In the genomic region with DNA sequence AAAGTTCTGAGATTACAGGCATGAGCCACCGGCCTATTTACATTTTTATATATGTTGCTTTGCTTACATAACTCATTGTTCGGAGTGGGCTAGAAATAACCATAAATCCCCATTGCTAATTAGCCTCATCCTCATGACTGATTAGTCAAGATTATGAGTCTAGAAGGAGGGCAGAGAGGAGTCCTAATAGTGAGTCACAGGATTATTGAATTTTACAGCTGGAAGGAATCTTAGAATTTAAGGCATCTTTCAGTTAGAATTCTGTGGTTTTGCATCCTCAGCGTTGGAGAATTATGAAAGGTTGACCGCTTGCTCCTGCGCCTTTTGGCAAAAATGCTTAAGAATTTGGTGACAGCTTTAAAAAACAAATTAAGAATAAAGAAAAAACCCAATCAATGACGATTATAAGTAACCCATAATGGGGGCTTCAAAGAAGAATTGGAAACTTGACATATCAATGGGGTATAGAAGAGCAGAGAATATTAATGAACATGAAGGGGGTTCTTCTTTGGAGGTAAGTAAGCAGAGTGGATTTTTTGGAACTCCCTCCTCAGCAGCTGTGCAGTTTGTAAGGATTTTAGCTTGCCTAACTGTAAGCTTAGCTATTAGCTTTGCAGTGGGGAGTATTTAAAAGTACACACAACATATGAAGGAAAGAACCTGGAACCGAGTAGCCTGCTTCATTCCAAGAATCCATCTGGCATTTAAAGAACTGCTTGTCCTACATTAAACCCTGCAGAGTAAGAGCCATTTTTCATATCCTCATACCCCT, we compare ENCODE assay signal across 10 cellular contexts.
DNase-seq lines count a peak whose midpoint lies in the region; ATAC-seq and TF ChIP-seq lines count a peak whose summit lies in the region.
"Had no signal": no experiment of that assay in that cellular context is flagged by ENCODE, and none has a peak within 500 bp of the region (broad histone marks: within the 10 kb centered on the region; RNA-seq: fewer than 3 reads in every experiment).

No MANE protein-coding gene starts in this region.

- TF ChIP-seq CTCF in AG04449 (IDR thresholded peaks at IDR 0.05; ENCODE audit: insufficient read depth, low read length, missing control alignments) (no peak), WERI-Rb-1 (IDR thresholded peaks at IDR 0.05; ENCODE audit: low read depth, low read length) (no peak), GM13977 (IDR thresholded peaks at IDR 0.05; ENCODE audit: extremely low read depth, insufficient read depth, missing control alignments) (no peak)

- ATAC-seq in HG03280 (IDR thresholded peaks at IDR 0.05; ENCODE audit: unreplicated experiment) = no peak
- no peak for ATAC-seq in GM21717 (IDR thresholded peaks at IDR 0.05; ENCODE audit: unreplicated experiment)

- in situ Hi-C loops in GM13977 (cut with MboI; ENCODE audit: low pct_unique_long_range_greater_than_20kb, low sequenced_read_pairs, unreplicated experiment) = no loop called here

- POLR2A ChIA-PET in AG04449 (lab: Yijun Ruan, JAX) = interaction anchor here (0.5 to 1.2 kb wide), 6 partner anchors 38 to 364 kb away, joined by 3 to 5 read pairs (median 4); a partner anchor contains a TSS

- no peak overlapping the region for H3K27ac ChIP-seq in WERI-Rb-1
- H3K27ac ChIP-seq: brain microvascular endothelial cell had no signal

- H3K27me3 ChIP-seq in WERI-Rb-1 (ENCODE audit: insufficient read depth, low read depth, severe bottlenecking) = no peaks in the 10 kb centered on the region
- H3K27me3 ChIP-seq: brain microvascular endothelial cell had no signal

- H3K36me3 ChIP-seq in WERI-Rb-1 = peaks cover 13% of the 10 kb centered on the region
- H3K36me3 ChIP-seq: brain microvascular endothelial cell had no signal

- H3K4me3 ChIP-seq in AG04449 (ENCODE audit: low read depth, low read length) = no peak overlapping the region
- peak overlapping the region; percentile 53 for H3K4me3 ChIP-seq in WERI-Rb-1 (ENCODE audit: low read depth, low read length)

- DNase-seq in AG04449 (ENCODE audit: low read depth, low spot score) (peak; percentile 69), GM04503 (ENCODE audit: low read depth) (peak; percentile 80), WERI-Rb-1 (no peak), kidney glomerular epithelial cell (lab: John Stamatoyannopoulos, UW) (peak; percentile 51), C1 segment of cervical spinal cord (lab: John Stamatoyannopoulos, UW) (no peak), GM13977 (ENCODE audit: low spot score) (no peak)
- DNase-seq: brain microvascular endothelial cell, NCI-H510A treated with DMSO at 0.1 percent for 48 hours had no signal

- CTCF ChIA-PET in AG04449 (lab: Yijun Ruan, JAX) = interaction anchor here (0.6 to 2.0 kb wide), 4 partner anchors 112 to 747 kb away, joined by 3 to 9 read pairs (median 6); no protein-coding TSS in a partner anchor

- H3K9me3 ChIP-seq in WERI-Rb-1 (ENCODE audit: severe bottlenecking) = no peaks in the 10 kb centered on the region

Comparison
In these comparisons a context has a peak if more than half of its experiments do, and no peak if none do; other contexts are left out.
1. DNase-seq: peak in AG04449 (single experiment), GM04503 (single experiment) and kidney glomerular epithelial cell (single experiment); none in WERI-Rb-1 (single experiment), C1 segment of cervical spinal cord (0 of 14) and GM13977 (single experiment).